In genomic region chr6:8562133-8562532, GRCh38 we compare ENCODE assay signal across 29 cellular contexts.
"Had no signal": no experiment of that assay in that cellular context is flagged by ENCODE, and none has a peak within 500 bp of the region (broad histone marks: within the 10 kb centered on the region; RNA-seq: fewer than 3 reads in every experiment).

No MANE protein-coding gene starts in this region.

- H3K27me3 ChIP-seq: ascending aorta, breast epithelium, cardiac muscle cell, colonic mucosa, esophagus muscularis mucosa, foreskin keratinocyte, gastrocnemius medialis, heart left ventricle had no signal

- H3K36me3 ChIP-seq: ascending aorta, breast epithelium, cardiac muscle cell, colonic mucosa, esophagus muscularis mucosa, gastrocnemius medialis, heart left ventricle had no signal

- ATAC-seq: activated CD4-positive, alpha-beta T cell treated with anti-CD3 and anti-CD28 coated beads for 36 hours; activated naive CD4-positive, alpha-beta T cell treated with anti-CD3 and anti-CD28 coated beads, Interleukin-2, amount 50 U/mL, for 72 hours; activated T-cell treated with anti-CD3 and anti-CD28 coated beads, Interleukin-2, amount 50 U/mL, for 72 hours; foreskin keratinocyte; gastrocnemius medialis; heart left ventricle had no signal

- H3K27ac ChIP-seq: ascending aorta, breast epithelium, cardiac muscle cell, colonic mucosa, esophagus muscularis mucosa, foreskin keratinocyte, gastrocnemius medialis, heart left ventricle had no signal

- H3K9me3 ChIP-seq: ascending aorta, breast epithelium, colonic mucosa, esophagus muscularis mucosa, gastrocnemius medialis, heart left ventricle had no signal

- DNase-seq: activated CD4-positive, alpha-beta memory T cell treated with anti-CD3 and anti-CD28 coated beads, Interleukin-2, amount 10 ng/mL, durations not matched to agents 7 days and 5 days; activated CD4-positive, alpha-beta T cell treated with anti-CD3 and anti-CD28 coated beads for 36 hours; activated CD4-positive, alpha-beta T cell treated with anti-CD3 and anti-CD28 coated beads, Interleukin-2, amount 10 ng/mL, durations not matched to agents 7 days and 5 days; activated CD4-positive, alpha-beta T cell treated with anti-CD3 and anti-CD28 coated beads, Interleukin-2, amount 50 U/mL, for 4 hours; activated CD4-positive, CD25-positive, alpha-beta regulatory T cell; activated CD4-positive, CD25-positive, alpha-beta regulatory T cell treated with anti-CD3 and anti-CD28 coated beads, Interleukin-2, amount 50 U/mL, for 72 hours; activated CD8-positive, alpha-beta memory T cell treated with anti-CD3 and anti-CD28 coated beads, Interleukin-2, amount 50 U/mL, for 48 hours; activated gamma-delta T cell; activated naive CD4-positive, alpha-beta T cell; activated naive CD4-positive, alpha-beta T cell treated with anti-CD3 and anti-CD28 coated beads, Interleukin-2, amount 10 ng/mL, durations not matched to agents 7 days and 5 days; activated naive CD8-positive, alpha-beta T cell treated with anti-CD3 and anti-CD28 coated beads, Interleukin-2, amount 10 ng/mL, durations not matched to agents 7 days and 5 days; activated T-cell treated with anti-CD3 and anti-CD28 coated beads for 4 hours; activated T-cell treated with anti-CD3 and anti-CD28 coated beads, Interleukin-2, amount 50 U/mL, for 24 hours; activated T-cell treated with anti-CD3 and anti-CD28 coated beads, Interleukin-2, amount 50 U/mL, for 72 hours; central memory CD4-positive, alpha-beta T cell; cerebellar nuclear complex; colonic mucosa; effector CD8-positive, alpha-beta T cell; erythroblast; foreskin keratinocyte; gastrocnemius medialis; glutamatergic neuron; heart left ventricle; T-helper 2 cell had no signal

- H3K4me1 ChIP-seq: ascending aorta, breast epithelium, colonic mucosa, esophagus muscularis mucosa, foreskin keratinocyte, heart left ventricle had no signal

- H3K4me3 ChIP-seq: ascending aorta, breast epithelium, cardiac muscle cell, colonic mucosa, esophagus muscularis mucosa, gastrocnemius medialis, heart left ventricle had no signal
